In genomic region chr20:38225240-38225899, GRCh38 we compare ENCODE assay signal across 17 cellular contexts. TPM values are rescaled to one million over a fixed set of nuclear protein-coding genes. Genes with fewer than 3 reads are reported as not detected.
A peak's percentile ranks its signal among the peaks of the same experiment; 100 is the strongest.
DNase-seq lines count a peak whose midpoint lies in the region; ATAC-seq, FAIRE-seq and TF ChIP-seq lines count a peak whose summit lies in the region.
"Had no signal": no experiment of that assay in that cellular context is flagged by ENCODE, and none has a peak within 500 bp of the region (broad histone marks: within the 10 kb centered on the region; RNA-seq: fewer than 3 reads in every experiment).

No MANE protein-coding gene starts in this region.

- POLR2A ChIA-PET in HepG2 (lab: Yijun Ruan, JAX), result interaction anchor here (0.6 kb wide), 1 partner anchor 187 kb away, joined by 4 read pairs; no protein-coding TSS in a partner anchor

- H3K4me3 Mint-ChIP-seq in dendritic cell treated with granulocyte-macrophage colony-stimulating factor and Interleukin-4, amounts not matched to agents 40 ng/mL and 50 ng/mL, for 4 days, result no peak overlapping the region
- H3K4me3 Mint-ChIP-seq: CD8-positive, alpha-beta T cell had no signal

- peaks cover 38% of the 10 kb centered on the region for H3K4me1 Mint-ChIP-seq in dendritic cell treated with granulocyte-macrophage colony-stimulating factor and Interleukin-4, amounts not matched to agents 40 ng/mL and 50 ng/mL, for 4 days (ENCODE audit: low read depth)

- H3K27ac ChIP-seq in HepG2 (ENCODE audit: extremely low read length, insufficient read depth, low read length) (no peak overlapping the region), right lobe of liver (no peak overlapping the region), spleen (no peak overlapping the region), Peyer's patch (no peak overlapping the region)
- H3K27ac ChIP-seq: BLaER1, GM23248 had no signal

- no peaks in the 10 kb centered on the region for H3K36me3 Mint-ChIP-seq in dendritic cell treated with granulocyte-macrophage colony-stimulating factor and Interleukin-4, amounts not matched to agents 40 ng/mL and 50 ng/mL, for 4 days (ENCODE audit: low read depth)
- H3K36me3 Mint-ChIP-seq: CD8-positive, alpha-beta T cell had no signal

- H3K9ac ChIP-seq in HepG2 (ENCODE audit: insufficient read depth, low read depth, low read length), result no peak overlapping the region
- H3K9ac ChIP-seq: BLaER1, GM23248 had no signal

- DNase-seq in HepG2 (ENCODE audit: low spot score) (no peak), right lobe of liver (no peak), spleen (peak; percentile 36), mucosa of descending colon (no peak), NOMO-1 treated with dmso at 0.1 percent for 144 hours (lab: John Stamatoyannopoulos, UW; ENCODE audit: unreplicated experiment) (no peak), Peyer's patch (no peak)
- DNase-seq: 8988T; Calu3; CD8-positive, alpha-beta T cell; DMS79 treated with DMSO at 0.1 percent for 48 hours; GM23248 had no signal

- no peaks in the 10 kb centered on the region for H3K9me3 Mint-ChIP-seq in dendritic cell treated with granulocyte-macrophage colony-stimulating factor and Interleukin-4, amounts not matched to agents 40 ng/mL and 50 ng/mL, for 4 days
- H3K9me3 Mint-ChIP-seq: CD8-positive, alpha-beta T cell had no signal

- CTCF ChIA-PET in HepG2 (lab: Yijun Ruan, JAX; ENCODE audit: low intra/inter-chr PET ratio, low total read pairs), result no interaction called here

- no peak for TF ChIP-seq CTCF in HepG2 (CRISPR knock-in tag; IDR thresholded peaks at IDR 0.05)
- TF ChIP-seq CTCF in right lobe of liver (IDR thresholded peaks at IDR 0.05), result no peak
- no peak for TF ChIP-seq CTCF in spleen (IDR thresholded peaks at IDR 0.05 in 8 of 11, conservative IDR thresholded peaks at IDR 0.05 in 3 of 11)
- no peak for TF ChIP-seq CTCF in mucosa of descending colon (IDR thresholded peaks at IDR 0.05)
- TF ChIP-seq CTCF in Peyer's patch (IDR thresholded peaks at IDR 0.05), result no peak

- in situ Hi-C loops in HepG2 (cut with HindIII; ENCODE audit: extremely low pct_ligation_motif_present, low pct_unique_long_range_greater_than_20kb), result loop anchor here (5.0 kb wide), 2 partner anchors 97 to 187 kb away; no protein-coding TSS in a partner anchor

- peaks cover 9% of the 10 kb centered on the region for H3K27me3 Mint-ChIP-seq in dendritic cell treated with granulocyte-macrophage colony-stimulating factor and Interleukin-4, amounts not matched to agents 40 ng/mL and 50 ng/mL, for 4 days

- H3K4me2 ChIP-seq in HepG2 (ENCODE audit: low read depth, low read length), result no peak overlapping the region

- H3K27me3 ChIP-seq in HepG2 (ENCODE audit: control insufficient read depth in 1 of 2, insufficient read depth in 2 of 2, low read length in 2 of 2) (peaks cover 0 to 20% of the 10 kb centered on the region in 2 experiments; a peak in 2 of 5 replicates), right lobe of liver (no peaks in the 10 kb centered on the region), spleen (replicated peaks in 1 of 7) (peaks cover 0 to 7% (median 0%) of the 10 kb centered on the region in 7 donors), Peyer's patch (no peaks in the 10 kb centered on the region)
- H3K27me3 ChIP-seq: BLaER1 had no signal

- peak overlapping the region; percentile 30 for H3K27ac Mint-ChIP-seq in dendritic cell treated with granulocyte-macrophage colony-stimulating factor and Interleukin-4, amounts not matched to agents 40 ng/mL and 50 ng/mL, for 4 days
- H3K27ac Mint-ChIP-seq: CD8-positive, alpha-beta T cell had no signal

- FAIRE-seq in HepG2 (lab: Jason Lieb, UNC), result no peak
- FAIRE-seq: GM12878 had no signal

- H3K36me3 ChIP-seq in HepG2 (replicated peaks in 1 of 2; ENCODE audit: control insufficient read depth in 1 of 2, insufficient read depth in 2 of 2, low read length in 2 of 2), result no peaks in the 10 kb centered on the region
- no peaks in the 10 kb centered on the region for H3K36me3 ChIP-seq in right lobe of liver
- no peaks in the 10 kb centered on the region for H3K36me3 ChIP-seq in spleen
- no peaks in the 10 kb centered on the region for H3K36me3 ChIP-seq in mucosa of descending colon (ENCODE audit: low read depth)
- no peaks in the 10 kb centered on the region for H3K36me3 ChIP-seq in Peyer's patch
- H3K36me3 ChIP-seq: BLaER1, HAP-1 had no signal

- TF ChIP-seq POLR2A in HepG2 (IDR thresholded peaks at IDR 0.05; ENCODE audit: insufficient read depth in 1 of 2, low read depth in 2 of 2, low read length in 2 of 2) (no peak), right lobe of liver (IDR thresholded peaks at IDR 0.05) (no peak), spleen (IDR thresholded peaks at IDR 0.05) (no peak), Peyer's patch (IDR thresholded peaks at IDR 0.05) (no peak)

- TF ChIP-seq EP300 in HepG2 (IDR thresholded peaks at IDR 0.05; ENCODE audit: low read depth in 2 of 2, low read length in 2 of 2) (no peak), HepG2 (CRISPR knock-in tag; IDR thresholded peaks at IDR 0.05; ENCODE audit: borderline replicate concordance) (no peak)

- no peaks in the 10 kb centered on the region for H3K79me2 ChIP-seq in HepG2 (ENCODE audit: insufficient read depth, low read length)

- H3K9me3 ChIP-seq in HepG2 (ENCODE audit: low read length), result no peaks in the 10 kb centered on the region
- H3K9me3 ChIP-seq in right lobe of liver, result no peaks in the 10 kb centered on the region
- no peaks in the 10 kb centered on the region for H3K9me3 ChIP-seq in spleen
- H3K9me3 ChIP-seq in mucosa of descending colon, result no peaks in the 10 kb centered on the region
- H3K9me3 ChIP-seq in Peyer's patch, result no peaks in the 10 kb centered on the region
- H3K9me3 ChIP-seq: BLaER1, HAP-1 had no signal

- BruUV-seq in HepG2 (replicated peaks; lab: Mats Ljungman, UMichigan), result no TSS peak

- no peak for TF ChIP-seq RAD21 in HepG2 (CRISPR knock-in tag; IDR thresholded peaks at IDR 0.05)

- WGBS in HepG2 (ENCODE audit: low lambda C conversion rate), result 33% methylated on average over 8 of the region's 8 CpGs
- WGBS in right lobe of liver (ENCODE audit: insufficient coverage, low coverage, low lambda C conversion rate, missing lambda C conversion rate), result 79% methylated on average over 6 of the region's 8 CpGs
- 82 to 91% (median 86%) methylated on average over 8 of the region's 8 CpGs for WGBS in spleen, 5 donors

- H2AFZ ChIP-seq in HepG2 (ENCODE audit: low read length), result no peak overlapping the region
- H2AFZ ChIP-seq: GM23248 had no signal

- H3K4me3 ChIP-seq in HepG2 (replicated peaks in 1 of 3; ENCODE audit: insufficient read depth in 1 of 3, low read depth in 2 of 3, low read length in 3 of 3) (no peak overlapping the region), right lobe of liver (no peak overlapping the region), spleen (no peak overlapping the region), mucosa of descending colon (no peak overlapping the region), Peyer's patch (no peak overlapping the region)
- H3K4me3 ChIP-seq: BLaER1, GM12878, GM23248, HAP-1 had no signal

- ATAC-seq in HepG2 (no peak), right lobe of liver (no peak), mucosa of descending colon (no peak)
- ATAC-seq: CD8-positive, alpha-beta T cell; GM12878 had no signal

- H4K20me1 ChIP-seq in HepG2 (ENCODE audit: insufficient read depth, low read length), result peaks cover 4% of the 10 kb centered on the region; the same call in 1 of the 2 replicates
- H4K20me1 ChIP-seq: BLaER1 had no signal

- intact Hi-C loops in HepG2 (cut with micrococcal nuclease; ENCODE audit: unreplicated experiment), result no loop called here
- intact Hi-C loops in right lobe of liver (cut with DNase I), result no loop called here
- intact Hi-C loops in dendritic cell treated with granulocyte-macrophage colony-stimulating factor and Interleukin-4, amounts not matched to agents 40 ng/mL and 50 ng/mL, for 4 days (cut with micrococcal nuclease), result no loop called here
- intact Hi-C loops in spleen (cut with DNase I; ENCODE audit: low total_unique reads), result no loop called here
- intact Hi-C loops in mucosa of descending colon (cut with DNase I, micrococcal nuclease), result loop anchor here in 1 of 2 donors (10.0 kb wide), 1 partner anchor 89 kb away; no protein-coding TSS in a partner anchor

- no peaks in the 10 kb centered on the region for H3K4me1 ChIP-seq in HepG2 (ENCODE audit: insufficient read depth, low read length)
- peaks cover 0 to 5% (median 0%) of the 10 kb centered on the region in 4 donors for H3K4me1 ChIP-seq in right lobe of liver
- H3K4me1 ChIP-seq in spleen, result peaks cover 0 to 19% (median 6%) of the 10 kb centered on the region in 6 donors
- H3K4me1 ChIP-seq in mucosa of descending colon (ENCODE audit: low read depth), result no peaks in the 10 kb centered on the region
- no peaks in the 10 kb centered on the region for H3K4me1 ChIP-seq in Peyer's patch

TF ChIP-seq in HepG2, 621 proteins besides CTCF, POLR2A, EP300 and RAD21 (continues in another document):
- TF ChIP-seq NBN (conservative IDR thresholded peaks at IDR 0.05), result no peak

RNA-seq across cellular contexts. Expression of gene KIAA1755, which starts 35.2 kb away (rescaled TPM):
- total RNA-seq in HepG2 (2016; rRNA removed; fragmentation: Illumina TruSeq; extraction: Trizol) (0.04 and 0.07 TPM in 2 replicates), right lobe of liver (1 to 10 TPM in 4 of 6 experiments, under 1 TPM in 2; 0.06 to 2.7 (median 1.5) TPM), spleen (1 to 10 TPM in 6 of 7 donors, under 1 TPM in 1; 0.51 to 5.3 (median 3.5) TPM), mucosa of descending colon (10 to 100 TPM in 1 of 3 donors, 1 to 10 TPM in 2; 1.2 to 22.4 (median 3.4) TPM), Peyer's patch (1 to 10 TPM in 2 of 4 donors, under 1 TPM in 2; 0.35 to 4.1 (median 2.0) TPM)
- not detected in 2 replicates for total RNA-seq in HepG2 (2016; cell fraction: cytosol; rRNA removed; fragmentation: Illumina TruSeq; extraction: Trizol; ENCODE audit: low read depth)
- total RNA-seq in HepG2 (2016; cell fraction: insoluble cytoplasmic fraction; rRNA removed; fragmentation: Illumina TruSeq; extraction: Trizol), result not detected in 2 replicates
- total RNA-seq in HepG2 (2016; cell fraction: membrane; rRNA removed; fragmentation: Illumina TruSeq; extraction: Trizol), result not detected in 2 replicates
- not detected in 2 replicates for total RNA-seq in HepG2 (2016; cell fraction: nucleus; rRNA removed; fragmentation: Illumina TruSeq; extraction: Trizol)
- polyA plus RNA-seq in HepG2 (2011; rRNA removed) (not detected in 2 replicates), spleen (1 to 10 TPM; 4.6 to 7.3 (median 4.8) TPM)
- polyA plus RNA-seq in HepG2 (2011; cell fraction: cytosol; rRNA removed), result not detected in 2 replicates
- polyA plus RNA-seq in HepG2 (2011; cell fraction: nucleus; rRNA removed), result not detected in 2 replicates
- polyA plus RNA-seq in HepG2 (2012), result not detected in 2 replicates
- not detected in 2 replicates for polyA plus RNA-seq in HepG2 (2016; cell fraction: cytosol; fragmentation: Illumina TruSeq; extraction: Trizol; ENCODE audit: low read depth)
- polyA plus RNA-seq in HepG2 (2016; cell fraction: insoluble cytoplasmic fraction; fragmentation: Illumina TruSeq; extraction: Trizol; ENCODE audit: low read depth), result not detected in 2 replicates
- polyA plus RNA-seq in HepG2 (2016; cell fraction: membrane; fragmentation: Illumina TruSeq; extraction: Trizol; ENCODE audit: low read depth), result not detected in 2 replicates
- polyA plus RNA-seq in HepG2 (2016; cell fraction: nucleus; fragmentation: Illumina TruSeq; extraction: Trizol; ENCODE audit: insufficient read depth, low read depth), result not detected in 2 replicates
- 0.02 TPM in 1 of 2 replicates, not detected in the other for polyA minus RNA-seq in HepG2 (2011; rRNA and poly(A)+ RNA removed; ENCODE audit: low replicate concordance)
- polyA minus RNA-seq in HepG2 (2011; cell fraction: cytosol; rRNA and poly(A)+ RNA removed), result not detected in 2 replicates
- polyA minus RNA-seq in HepG2 (2011; cell fraction: nucleus; rRNA and poly(A)+ RNA removed), result not detected in 2 replicates
- total RNA-seq: A673; Calu3; CD8-positive, alpha-beta T cell; GM12878; H4 had no signal
- polyA plus RNA-seq: GM12878 had no signal
